ENCODE assay signal across 1 cellular context in genomic region chr14:76011959-76012802, GRCh38.
A peak's percentile ranks its signal among the peaks of the same experiment; 100 is the strongest.
TF ChIP-seq lines count a peak whose summit lies in the region.

No MANE protein-coding gene starts in this region.

TF ChIP-seq in H1, 55 proteins besides CTCF, POLR2A, EP300 and RAD21:
- peak; percentile 42; the same call in 1 of the 2 replicates for TF ChIP-seq E2F6 (IDR thresholded peaks at IDR 0.05)
- TF ChIP-seq NRF1 (IDR thresholded peaks at IDR 0.05; ENCODE audit: low read depth, low read length) = no peak
